In the genomic region with DNA sequence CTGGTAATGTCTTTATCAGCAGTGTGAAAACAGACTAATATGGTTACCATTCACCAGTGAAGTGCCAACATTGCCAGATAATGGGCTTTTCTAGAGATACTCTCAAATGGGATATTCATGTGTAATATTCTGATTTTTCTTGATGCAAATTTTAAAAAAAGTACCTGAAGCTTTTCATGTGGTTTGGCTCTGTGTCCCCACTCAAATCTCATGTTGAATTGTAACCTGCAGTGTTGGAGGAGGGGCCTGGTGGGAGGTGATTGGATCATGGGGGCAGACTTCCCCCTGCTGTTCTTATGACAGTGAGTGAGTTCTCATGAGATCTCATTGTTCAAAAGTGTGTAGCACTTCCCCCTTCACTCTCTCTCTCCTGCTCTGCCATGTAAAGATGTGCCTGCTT, we compare ENCODE assay signal across 9 cellular contexts.
"Had no signal": no experiment of that assay in that cellular context is flagged by ENCODE, and none has a peak within 500 bp of the region (broad histone marks: within the 10 kb centered on the region; RNA-seq: fewer than 3 reads in every experiment).

No MANE protein-coding gene starts in this region.

- H3K4me3 Mint-ChIP-seq: H9, IgD-negative memory B cell had no signal

- H3K27ac ChIP-seq: GM23248, KMS-11 had no signal

- H3K4me3 ChIP-seq: GM23248 had no signal

- H2AFZ ChIP-seq: GM23248 had no signal

- DNase-seq: GM23248, H9, HCEC 1CT, KBM-7 had no signal

- H3K9ac ChIP-seq: GM23248, KMS-11 had no signal

- H3K27ac Mint-ChIP-seq: H9, IgD-negative memory B cell had no signal

- FAIRE-seq: H1, H54, HTR-8/SVneo had no signal

- H3K4me2 ChIP-seq: KMS-11 had no signal

- H3K9me3 Mint-ChIP-seq: H9, IgD-negative memory B cell had no signal

- H3K4me1 Mint-ChIP-seq: IgD-negative memory B cell had no signal

- H3K36me3 Mint-ChIP-seq: IgD-negative memory B cell had no signal
